8 cellular contexts compared by ENCODE assay signal in genomic region chr13:25301347-25302113, GRCh38. TPM values are rescaled to one million over a fixed set of nuclear protein-coding genes. Genes with fewer than 3 reads are reported as not detected.
DNase-seq lines count a peak whose midpoint lies in the region; ATAC-seq, FAIRE-seq and TF ChIP-seq lines count a peak whose summit lies in the region.

TSS of gene NUP58 (plus strand) at chr13:25301625. CDS start at chr13:25301774, 149 bp downstream.

- H2BK5ac ChIP-seq in H1 (ENCODE audit: low read depth, low read length), result peak within 1 kb of the TSS; percentile 89; the same call in 1 of the 2 replicates

- no peak within 1 kb of the TSS for H3K14ac ChIP-seq in H1 (ENCODE audit: insufficient read length)

- peak; percentile 60 for FAIRE-seq in H1 (lab: Jason Lieb, UNC)

- no peak for TF ChIP-seq RAD21 in H1 (IDR thresholded peaks at IDR 0.05 in 1 of 2, conservative IDR thresholded peaks at IDR 0.05 in 1 of 2; ENCODE audit: low read depth in 2 of 2, low read length in 2 of 2)

- H4K8ac ChIP-seq in H1 (ENCODE audit: extremely low read depth, insufficient read depth, low read length), result peak within 1 kb of the TSS; percentile 90; the same call in 1 of the 2 replicates

- peak within 1 kb of the TSS; percentile 45 for H4K91ac ChIP-seq in H1 (replicated peaks; ENCODE audit: insufficient read length, low read length)

- no peak within 1 kb of the TSS for H2AK5ac ChIP-seq in H1 (ENCODE audit: low read depth, low read length)

- no peak within 1 kb of the TSS for H3K23ac ChIP-seq in H1 (ENCODE audit: insufficient read length)

- peak within 1 kb of the TSS; percentile 36; the same call in 1 of the 2 replicates for H3K27ac ChIP-seq in H1 (ENCODE audit: low read depth, low read length)

- TF ChIP-seq EP300 in H1 (IDR thresholded peaks at IDR 0.05; ENCODE audit: borderline replicate concordance in 1 of 2, low read depth in 2 of 2, low read length in 2 of 2), result no peak

- peak within 1 kb of the TSS; percentile 65 to 73 for H3K4me2 ChIP-seq in H1 (ENCODE audit: insufficient read depth in 1 of 2, low read depth in 2 of 2, low read length in 2 of 2)

- no peaks in the 10 kb centered on the region for H3K27me3 ChIP-seq in NT2/D1 (ENCODE audit: insufficient read depth, insufficient read length)
- no peaks in the 10 kb centered on the region for H3K27me3 ChIP-seq in H1 (replicated peaks in 1 of 4; ENCODE audit: control insufficient read depth in 3 of 4, extremely low read depth in 1 of 4, insufficient read depth in 3 of 4, low read length in 3 of 4)

- H4K20me1 ChIP-seq in H1 (replicated peaks in 1 of 2; ENCODE audit: control insufficient read depth in 1 of 2, insufficient read depth in 2 of 2, low read length in 2 of 2), result peaks cover 0 to 5% of the 10 kb centered on the region in 2 experiments

- ATAC-seq in GM21381 (IDR thresholded peaks at IDR 0.05; ENCODE audit: unreplicated experiment) (peak; percentile 99), memory B cell (ENCODE audit: low read depth) (peak; percentile 97)
- ATAC-seq in activated CD8-positive, alpha-beta memory T cell treated with anti-CD3 and anti-CD28 coated beads, Interleukin-2, amount 10 ng/mL, durations not matched to agents 7 days and 5 days, result peak; percentile 98

- no peak within 1 kb of the TSS for H2BK20ac ChIP-seq in H1 (ENCODE audit: low read length)

- CTCF ChIA-PET in activated CD8-positive, alpha-beta memory T cell treated with anti-CD3 and anti-CD28 coated beads, Interleukin-2, amount 10 ng/mL, durations not matched to agents 7 days and 5 days (lab: Charles Lee), result interaction anchor here (0.7 to 4.3 kb wide), 3 partner anchors 11 to 20 kb away, joined by 3 to 35 read pairs (median 3); partner anchors contain the start of gene MTMR6
- CTCF ChIA-PET in H1 (lab: Charles Lee; ENCODE audit: partially characterized antibody), result interaction anchor here (1.1 kb wide), 1 partner anchor 14 kb away, joined by 3 read pairs; no protein-coding TSS in a partner anchor

- DNase-seq in COLO829 (ENCODE audit: low spot score) (peak; percentile 74), HUDEP-2 (lab: John Stamatoyannopoulos, UW; ENCODE audit: unreplicated experiment in 76 of 76) (peak in 75 of 76 experiments; percentile 40 to 93 (median 87)), NT2/D1 (ENCODE audit: low read depth, low spot score) (peak; percentile 71), H1 (ENCODE audit: low read depth in 1 of 2, low spot score in 2 of 2) (peak; percentile 60 to 85), memory B cell (ENCODE audit: low spot score in 2 of 2) (peak; percentile 88 to 92)
- peak; percentile 96 for DNase-seq in activated CD8-positive, alpha-beta memory T cell treated with anti-CD3 and anti-CD28 coated beads, Interleukin-2, amount 10 ng/mL, durations not matched to agents 7 days and 5 days
- peak; percentile 86 for DNase-seq in stimulated activated CD8-positive, alpha-beta memory T cell treated with anti-CD3 and anti-CD28 coated beads, Interleukin-12 subunit alpha, Interleukin-12 subunit beta, amount 100 ng/mL, for 24 hours (ENCODE audit: extremely low read depth)

- H4K5ac ChIP-seq in H1 (ENCODE audit: insufficient read length, low read depth, low read length), result peak within 1 kb of the TSS; percentile 57

- no peaks in the 10 kb centered on the region; the same call in 1 of the 2 replicates for H3K23me2 ChIP-seq in H1 (ENCODE audit: low read depth, low read length)

- H3K27me3 Mint-ChIP-seq in activated CD8-positive, alpha-beta memory T cell treated with anti-CD3 and anti-CD28 coated beads, Interleukin-2, amount 10 ng/mL, durations not matched to agents 7 days and 5 days, result peaks cover 21% of the 10 kb centered on the region
- H3K27me3 Mint-ChIP-seq in memory B cell, result peaks cover 6% of the 10 kb centered on the region

- H3K79me2 ChIP-seq in H1 (ENCODE audit: control insufficient read depth in 1 of 2, insufficient read depth in 2 of 2, low read length in 2 of 2), result peaks cover 17 to 48% of the 10 kb centered on the region in 2 experiments

- H3K18ac ChIP-seq in H1 (ENCODE audit: extremely low read depth, low read length), result peak within 1 kb of the TSS; percentile 84

- peak within 1 kb of the TSS; percentile 63; the same call in 1 of the 2 replicates for H2BK12ac ChIP-seq in H1 (ENCODE audit: low read depth, low read length)

- no peaks in the 10 kb centered on the region for H3K9me3 Mint-ChIP-seq in activated CD8-positive, alpha-beta memory T cell treated with anti-CD3 and anti-CD28 coated beads, Interleukin-2, amount 10 ng/mL, durations not matched to agents 7 days and 5 days (ENCODE audit: low read depth)
- H3K9me3 Mint-ChIP-seq in memory B cell, result no peaks in the 10 kb centered on the region

- peaks cover 46% of the 10 kb centered on the region for H3K4me1 Mint-ChIP-seq in activated CD8-positive, alpha-beta memory T cell treated with anti-CD3 and anti-CD28 coated beads, Interleukin-2, amount 10 ng/mL, durations not matched to agents 7 days and 5 days
- H3K4me1 Mint-ChIP-seq in memory B cell, result peaks cover 21% of the 10 kb centered on the region

- peak within 1 kb of the TSS; percentile 51 for H2BK120ac ChIP-seq in H1 (replicated peaks; ENCODE audit: low read depth, low read length)

- peak within 1 kb of the TSS; percentile 93 for H3K4me3 Mint-ChIP-seq in activated CD8-positive, alpha-beta memory T cell treated with anti-CD3 and anti-CD28 coated beads, Interleukin-2, amount 10 ng/mL, durations not matched to agents 7 days and 5 days
- peak within 1 kb of the TSS; percentile 93 for H3K4me3 Mint-ChIP-seq in memory B cell

- H3K36me3 Mint-ChIP-seq in activated CD8-positive, alpha-beta memory T cell treated with anti-CD3 and anti-CD28 coated beads, Interleukin-2, amount 10 ng/mL, durations not matched to agents 7 days and 5 days, result peaks cover 33% of the 10 kb centered on the region
- peaks cover 6% of the 10 kb centered on the region for H3K36me3 Mint-ChIP-seq in memory B cell

- H3K56ac ChIP-seq in H1 (replicated peaks; ENCODE audit: insufficient read length, low read depth, low read length), result peak within 1 kb of the TSS; percentile 70

- peak in 1 of 2 experiments; percentile 81; a peak in 2 of 3 replicates for TF ChIP-seq POLR2A in H1 (IDR thresholded peaks at IDR 0.05; ENCODE audit: control extremely low read depth in 1 of 2, low read depth in 2 of 2, low read length in 2 of 2)

- TF ChIP-seq CTCF in H1 (IDR thresholded peaks at IDR 0.05; ENCODE audit: control extremely low read depth in 1 of 3, insufficient read depth in 1 of 3, low read depth in 1 of 3, low read length in 3 of 3), result no peak

- H3K27ac Mint-ChIP-seq in activated CD8-positive, alpha-beta memory T cell treated with anti-CD3 and anti-CD28 coated beads, Interleukin-2, amount 10 ng/mL, durations not matched to agents 7 days and 5 days, result peak within 1 kb of the TSS; percentile 96
- H3K27ac Mint-ChIP-seq in memory B cell, result peak within 1 kb of the TSS; percentile 96

- H2AFZ ChIP-seq in H1 (ENCODE audit: low read length), result peak within 1 kb of the TSS; percentile 54; the same call in 1 of the 2 replicates

- POLR2A ChIA-PET in H1 (lab: Charles Lee; ENCODE audit: partially characterized antibody), result interaction anchor here (1.0 to 2.1 kb wide), 3 partner anchors 14 to 43 kb away, joined by 3 to 6 read pairs (median 6); partner anchors contain the start of gene MTMR6

- H3K4me3 ChIP-seq in NT2/D1 (ENCODE audit: insufficient read length, low read depth) (peak within 1 kb of the TSS; percentile 93), H1 (ENCODE audit: extremely low read depth in 1 of 4, insufficient read depth in 2 of 4, low read depth in 3 of 4, low read length in 4 of 4) (peak within 1 kb of the TSS; percentile 67 to 92 (median 85))

- no peaks in the 10 kb centered on the region for H3K9me3 ChIP-seq in NT2/D1 (ENCODE audit: insufficient read depth, low read length)
- H3K9me3 ChIP-seq in H1 (ENCODE audit: insufficient read depth in 2 of 2, low read depth in 1 of 2, low read length in 1 of 2), result no peaks in the 10 kb centered on the region

- no peaks in the 10 kb centered on the region for H3K4me1 ChIP-seq in NT2/D1 (ENCODE audit: insufficient read depth, insufficient read length)
- H3K4me1 ChIP-seq in H1 (replicated peaks in 1 of 4; ENCODE audit: control insufficient read depth in 3 of 4, insufficient read depth in 4 of 4, low read length in 3 of 4), result peaks cover 0 to 5% (median 3%) of the 10 kb centered on the region in 4 experiments; a peak in 2 of 7 replicates

- 2% methylated on average over 51 of the region's 64 CpGs; no CpG with 5 or more reads in 1 of the 2 experiments for WGBS in H1 (ENCODE audit: extremely low coverage in 1 of 2, insufficient coverage in 1 of 2, insufficient read length in 1 of 2, insufficient replicate concordance in 2 of 2, low coverage in 1 of 2, low lambda C conversion rate in 2 of 2, missing lambda C conversion rate in 1 of 2), 2 experiments

- peak within 1 kb of the TSS; percentile 54; the same call in 1 of the 2 replicates for H2BK15ac ChIP-seq in H1 (ENCODE audit: low read length)

- H3K36me3 ChIP-seq in NT2/D1 (ENCODE audit: insufficient read depth, insufficient read length, low read length) (peaks cover 28% of the 10 kb centered on the region), H1 (ENCODE audit: control insufficient read depth in 2 of 4, insufficient read depth in 4 of 4, low read length in 3 of 4) (peaks cover 0 to 4% (median 2%) of the 10 kb centered on the region in 4 experiments; a peak in 2 of 8 replicates)

- H3K4ac ChIP-seq in H1 (replicated peaks; ENCODE audit: insufficient read length, low read depth, low read length), result peak within 1 kb of the TSS; percentile 72

- H3K79me1 ChIP-seq in H1 (ENCODE audit: low read depth, low read length), result no peaks in the 10 kb centered on the region

- H3K9ac ChIP-seq in NT2/D1 (ENCODE audit: insufficient read length, low read depth) (peak within 1 kb of the TSS; percentile 96), H1 (replicated peaks in 1 of 4; ENCODE audit: extremely low read depth in 1 of 4, low read depth in 3 of 4, low read length in 3 of 4) (peak within 1 kb of the TSS; percentile 60 to 85 (median 75))

TF ChIP-seq in H1, 55 proteins besides CTCF, POLR2A, EP300 and RAD21 (continues in another document):
- TF ChIP-seq BACH1 (IDR thresholded peaks at IDR 0.05; ENCODE audit: low read length) (peak; percentile 93), RBBP5 (IDR thresholded peaks at IDR 0.05; ENCODE audit: borderline replicate concordance, low read depth, low read length) (0 out of 2 replicates have a peak, but pooled peaks have one; percentile 59)

RNA-seq across cellular contexts. Expression of gene NUP58, which starts in this region (rescaled TPM):
- 10 to 100 TPM; 82.4 to 94.3 TPM for total RNA-seq in activated CD8-positive, alpha-beta memory T cell treated with anti-CD3 and anti-CD28 coated beads, Interleukin-2, amount 10 ng/mL, durations not matched to agents 7 days and 5 days
- total RNA-seq in H1 (2021; fragmentation: NEBNext Ultra II Directional; extraction: Animal tissue kit (Norgen Biotek cat#: 25700)), result 53.8 and 57.5 TPM in 2 replicates
- polyA plus RNA-seq in H1 (2011; rRNA removed), result 30.4 and 35.0 TPM in 2 replicates
- polyA plus RNA-seq in H1 (2011; cell fraction: cytosol; rRNA removed), result 28.0 TPM
- polyA plus RNA-seq in H1 (2011; cell fraction: nucleus; rRNA removed), result 24.3 TPM
- 15.6 to 22.8 TPM (median 22.6 TPM) in 4 replicates for polyA plus RNA-seq in H1 (2012, experiment 1 of 2)
- polyA plus RNA-seq in H1 (2012, experiment 2 of 2), result 2.5 TPM
- polyA plus RNA-seq in H1 (2013, experiment 1 of 2), result 30.2 TPM
- polyA plus RNA-seq in H1 (2013, experiment 2 of 2), result 30.8 TPM
- 92.0 and 92.1 TPM in 2 replicates for polyA minus RNA-seq in H1 (2011; rRNA and poly(A)+ RNA removed)
- polyA minus RNA-seq in H1 (2011; cell fraction: cytosol; rRNA and poly(A)+ RNA removed), result 37.9 TPM
- polyA minus RNA-seq in H1 (2011; cell fraction: nucleus; rRNA and poly(A)+ RNA removed), result 57.0 TPM

Comparison
In these comparisons a context has a peak if more than half of its experiments do, and no peak if none do; other contexts are left out.
1. Peak in every context shown above with its lines: DNase-seq, ATAC-seq, H3K4me3 ChIP-seq and H3K27ac ChIP-seq.